In genomic region chr2:100484390-100484789, GRCh38 we compare ENCODE assay signal across 14 cellular contexts. TPM values are rescaled to one million over a fixed set of nuclear protein-coding genes. Genes with fewer than 3 reads are reported as not detected.
DNase-seq lines count a peak whose midpoint lies in the region; ATAC-seq and TF ChIP-seq lines count a peak whose summit lies in the region.
"Had no signal": no experiment of that assay in that cellular context is flagged by ENCODE, and none has a peak within 500 bp of the region (broad histone marks: within the 10 kb centered on the region; RNA-seq: fewer than 3 reads in every experiment).

No MANE protein-coding gene starts in this region.

- no peaks in the 10 kb centered on the region for H3K4me1 Mint-ChIP-seq in WTC11
- H3K4me1 Mint-ChIP-seq: CD4-positive, alpha-beta memory T cell had no signal

- DNase-seq in NCI-H1105 (lab: John Stamatoyannopoulos, UW) (peak; percentile 1), NCI-H1105 treated with DMSO at 0.1 percent for 48 hours (lab: John Stamatoyannopoulos, UW) (no peak), NCI-H748 (lab: John Stamatoyannopoulos, UW; ENCODE audit: unreplicated experiment) (peak; percentile 5), NCI-H748 treated with DMSO at 0.1 percent for 48 hours (lab: John Stamatoyannopoulos, UW) (no peak), WTC11 (ENCODE audit: low spot score) (peak; percentile 10)
- DNase-seq: C1 segment of cervical spinal cord; Calu3; CD4-positive, alpha-beta memory T cell; COR-L47; DND-41; GOT3 had no signal

- no peak for TF ChIP-seq CTCF in WTC11 (IDR thresholded peaks at IDR 0.05)

- no peak overlapping the region for H3K4me3 Mint-ChIP-seq in WTC11
- H3K4me3 Mint-ChIP-seq: CD4-positive, alpha-beta memory T cell had no signal

- H3K36me3 Mint-ChIP-seq in WTC11 = no peaks in the 10 kb centered on the region
- H3K36me3 Mint-ChIP-seq: CD4-positive, alpha-beta memory T cell had no signal

- H3K27me3 Mint-ChIP-seq in WTC11 (ENCODE audit: low read depth) = no peaks in the 10 kb centered on the region

- POLR2A ChIA-PET in WTC11 (lab: Charles Lee) = no interaction called here

- H3K27ac Mint-ChIP-seq in WTC11 = no peak overlapping the region
- H3K27ac Mint-ChIP-seq: CD4-positive, alpha-beta memory T cell had no signal

- ATAC-seq in WTC11 (peak; percentile 51), HG02642 (IDR thresholded peaks at IDR 0.05; ENCODE audit: poor library complexity, unreplicated experiment) (no peak)

- H3K9me3 Mint-ChIP-seq in WTC11 = peaks cover 4% of the 10 kb centered on the region; the same call in 1 of the 2 replicates

- CTCF ChIA-PET in WTC11 (lab: Charles Lee) = interaction anchor here (0.9 to 1.5 kb wide), 2 partner anchors 103 to 222 kb away, joined by 3 to 8 read pairs; no protein-coding TSS in a partner anchor

TF ChIP-seq in WTC11, 78 proteins besides CTCF, POLR2A, EP300 and RAD21:
- TF ChIP-seq, protein P1, sequence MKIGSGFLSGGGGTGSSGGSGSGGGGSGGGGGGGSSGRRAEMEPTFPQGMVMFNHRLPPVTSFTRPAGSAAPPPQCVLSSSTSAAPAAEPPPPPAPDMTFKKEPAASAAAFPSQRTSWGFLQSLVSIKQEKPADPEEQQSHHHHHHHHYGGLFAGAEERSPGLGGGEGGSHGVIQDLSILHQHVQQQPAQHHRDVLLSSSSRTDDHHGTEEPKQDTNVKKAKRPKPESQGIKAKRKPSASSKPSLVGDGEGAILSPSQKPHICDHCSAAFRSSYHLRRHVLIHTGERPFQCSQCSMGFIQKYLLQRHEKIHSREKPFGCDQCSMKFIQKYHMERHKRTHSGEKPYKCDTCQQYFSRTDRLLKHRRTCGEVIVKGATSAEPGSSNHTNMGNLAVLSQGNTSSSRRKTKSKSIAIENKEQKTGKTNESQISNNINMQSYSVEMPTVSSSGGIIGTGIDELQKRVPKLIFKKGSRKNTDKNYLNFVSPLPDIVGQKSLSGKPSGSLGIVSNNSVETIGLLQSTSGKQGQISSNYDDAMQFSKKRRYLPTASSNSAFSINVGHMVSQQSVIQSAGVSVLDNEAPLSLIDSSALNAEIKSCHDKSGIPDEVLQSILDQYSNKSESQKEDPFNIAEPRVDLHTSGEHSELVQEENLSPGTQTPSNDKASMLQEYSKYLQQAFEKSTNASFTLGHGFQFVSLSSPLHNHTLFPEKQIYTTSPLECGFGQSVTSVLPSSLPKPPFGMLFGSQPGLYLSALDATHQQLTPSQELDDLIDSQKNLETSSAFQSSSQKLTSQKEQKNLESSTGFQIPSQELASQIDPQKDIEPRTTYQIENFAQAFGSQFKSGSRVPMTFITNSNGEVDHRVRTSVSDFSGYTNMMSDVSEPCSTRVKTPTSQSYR (CRISPR knock-in tag; IDR thresholded peaks at IDR 0.05) = no peak
- TF ChIP-seq ZNF396 (CRISPR knock-in tag; IDR thresholded peaks at IDR 0.05; ENCODE audit: borderline replicate concordance) (no peak), ZNF532 (CRISPR knock-in tag; IDR thresholded peaks at IDR 0.05; ENCODE audit: borderline replicate concordance) (no peak), MYBL2 (CRISPR knock-in tag; IDR thresholded peaks at IDR 0.05) (no peak), ATF1 (CRISPR knock-in tag; IDR thresholded peaks at IDR 0.05) (no peak), TP53 (CRISPR knock-in tag; IDR thresholded peaks at IDR 0.05) (no peak), TEAD4 (CRISPR knock-in tag; IDR thresholded peaks at IDR 0.05) (no peak), JAZF1 (CRISPR knock-in tag; IDR thresholded peaks at IDR 0.05) (no peak)

RNA-seq across cellular contexts. Expression of gene NMS, which starts 14.1 kb away (rescaled TPM):
- total RNA-seq in WTC11 (2021) = not detected in 3 replicates
- total RNA-seq: A172; A673; Calu3; CD4-positive, alpha-beta memory T cell had no signal

Comparison
In these comparisons a context has a peak if more than half of its experiments do, and no peak if none do; other contexts are left out.
1. DNase-seq: peak in NCI-H1105 (single experiment), NCI-H748 (single experiment) and WTC11 (single experiment); none in NCI-H1105 treated with DMSO at 0.1 percent for 48 hours (single experiment) and NCI-H748 treated with DMSO at 0.1 percent for 48 hours (single experiment).